ENCODE assay signal across 8 cellular contexts in genomic region chr22:32531955-32532818, GRCh38.
DNase-seq lines count a peak whose midpoint lies in the region; ATAC-seq and TF ChIP-seq lines count a peak whose summit lies in the region.

No MANE protein-coding gene starts in this region.

- no peak for TF ChIP-seq CTCF in tibial artery (IDR thresholded peaks at IDR 0.05)

- peaks cover 4 to 39% (median 27%) of the 10 kb centered on the region in 4 donors for H3K4me1 ChIP-seq in tibial artery

- no peaks in the 10 kb centered on the region for H3K36me3 ChIP-seq in tibial artery

- intact Hi-C loops in tibial artery (cut with DNase I; ENCODE audit: low total_unique reads), result loop anchor here (10.0 kb wide), 1 partner anchor 123 kb away; no protein-coding TSS in a partner anchor

- peaks cover 44 to 45% of the 10 kb centered on the region in 2 donors for H3K27me3 Mint-ChIP-seq in effector memory CD8-positive, alpha-beta T cell

- no peak for ATAC-seq in HG03565 (IDR thresholded peaks at IDR 0.05; ENCODE audit: unreplicated experiment)
- no peak for ATAC-seq in effector memory CD8-positive, alpha-beta T cell (replicated peaks)

- peak overlapping the region; percentile 9 for H3K27ac ChIP-seq in caudate nucleus (ENCODE audit: low read depth, low read length)
- H3K27ac ChIP-seq in layer of hippocampus (ENCODE audit: low read depth, low read length), result peak overlapping the region; percentile 50
- H3K27ac ChIP-seq in tibial artery, result peak overlapping the region; percentile 23 to 30

- H3K27me3 ChIP-seq in layer of hippocampus (ENCODE audit: control insufficient read depth, insufficient read depth, low read length), result no peaks in the 10 kb centered on the region
- H3K27me3 ChIP-seq in tibial artery, result peaks cover 0 to 10% of the 10 kb centered on the region in 2 donors

- H3K4me3 Mint-ChIP-seq in effector memory CD8-positive, alpha-beta T cell, result no peak overlapping the region

- H3K9me3 Mint-ChIP-seq in effector memory CD8-positive, alpha-beta T cell, result no peaks in the 10 kb centered on the region

- H3K36me3 Mint-ChIP-seq in effector memory CD8-positive, alpha-beta T cell (ENCODE audit: insufficient read depth), result no peaks in the 10 kb centered on the region

- DNase-seq in NCI-H146 (lab: John Stamatoyannopoulos, UW) (peak; percentile 73), caudate nucleus (lab: John Stamatoyannopoulos, UW) (peak in 1 of 61 donors; percentile 17), tibial artery (peak; percentile 89), superior temporal gyrus (ENCODE audit: extremely low spot score) (no peak), cerebellar nuclear complex (lab: John Stamatoyannopoulos, UW) (no peak)
- no peak for DNase-seq in effector memory CD8-positive, alpha-beta T cell

- no peaks in the 10 kb centered on the region for H3K9me3 ChIP-seq in tibial artery

- no peak overlapping the region for H3K4me3 ChIP-seq in tibial artery

- H3K4me1 Mint-ChIP-seq in effector memory CD8-positive, alpha-beta T cell (ENCODE audit: low read depth in 2 of 2), result peaks cover 0 to 4% of the 10 kb centered on the region in 2 donors

- no peak overlapping the region for H3K27ac Mint-ChIP-seq in effector memory CD8-positive, alpha-beta T cell

Comparison
In these comparisons a context has a peak if more than half of its experiments do, and no peak if none do; other contexts are left out.
1. DNase-seq: peak in NCI-H146 (single experiment) and tibial artery (2 of 2); none in superior temporal gyrus (single experiment), cerebellar nuclear complex (0 of 2) and effector memory CD8-positive, alpha-beta T cell (0 of 3).
2. Peak in every context shown above with its lines, with median percentiles within 50 percentile points of each other: H3K27ac ChIP-seq.